ENCODE assay signal across 16 cellular contexts in the genomic region with DNA sequence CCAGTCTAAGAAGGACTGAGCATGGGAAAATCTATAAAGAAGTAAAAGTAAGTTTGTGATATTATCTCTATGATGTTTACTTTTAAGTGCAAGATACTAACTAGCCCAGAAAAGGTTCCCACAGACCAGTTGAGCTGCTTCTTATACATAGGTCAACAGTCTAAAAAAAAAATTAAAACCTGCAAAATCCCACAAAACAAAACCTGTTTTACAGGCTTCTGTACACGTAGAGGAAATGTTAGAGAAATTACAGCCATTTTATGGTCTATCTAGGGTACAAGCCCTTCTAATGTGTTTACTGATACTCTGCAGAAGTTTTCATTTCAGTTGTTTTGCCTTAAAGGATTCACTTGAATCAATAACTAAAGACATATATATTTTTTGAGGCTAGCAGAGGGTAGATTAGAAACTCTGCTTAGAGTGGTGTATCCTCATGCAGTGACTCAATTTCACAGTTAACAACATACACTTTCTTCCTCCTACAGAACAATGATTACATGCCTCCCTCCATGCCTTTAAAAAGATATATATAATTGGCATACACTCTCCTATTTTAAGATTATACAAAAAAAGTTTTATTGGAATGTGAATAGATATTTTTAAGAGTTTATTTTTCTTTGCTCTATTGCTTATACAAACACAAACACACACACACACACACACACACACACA. TPM values are rescaled to one million over a fixed set of nuclear protein-coding genes. Genes with fewer than 3 reads are reported as not detected.
DNase-seq lines count a peak whose midpoint lies in the region; ATAC-seq and TF ChIP-seq lines count a peak whose summit lies in the region.
"Had no signal": no experiment of that assay in that cellular context is flagged by ENCODE, and none has a peak within 500 bp of the region (broad histone marks: within the 10 kb centered on the region; RNA-seq: fewer than 3 reads in every experiment).

No MANE protein-coding gene starts in this region.

- H3K27ac ChIP-seq in SU-DHL-6 (ENCODE audit: low read depth, low read length) (no peak overlapping the region), hepatocyte (peak overlapping the region; percentile 30), gastrocnemius medialis (peak overlapping the region in 1 of 4 donors; percentile 9)
- H3K27ac ChIP-seq: neutrophil, SJCRH30 had no signal

- TF ChIP-seq CTCF in SU-DHL-6 (IDR thresholded peaks at IDR 0.05; ENCODE audit: insufficient read depth, low read length, poor library complexity, severe bottlenecking) (no peak), hepatocyte (IDR thresholded peaks at IDR 0.05; ENCODE audit: poor library complexity) (no peak), gastrocnemius medialis (IDR thresholded peaks at IDR 0.05 in 4 of 5, conservative IDR thresholded peaks at IDR 0.05 in 1 of 5) (no peak)

- in situ Hi-C loops in gastrocnemius medialis (cut with MboI; ENCODE audit: low sequenced_read_pairs in 4 of 4), result no loop called here

- no peaks in the 10 kb centered on the region for H3K27me3 ChIP-seq in SU-DHL-6 (ENCODE audit: low read length)
- no peaks in the 10 kb centered on the region for H3K27me3 ChIP-seq in hepatocyte
- no peaks in the 10 kb centered on the region for H3K27me3 ChIP-seq in gastrocnemius medialis
- H3K27me3 ChIP-seq: neutrophil, SJCRH30 had no signal

- H3K9me2 ChIP-seq in SU-DHL-6 (replicated peaks; ENCODE audit: insufficient read depth, low read length) (no peaks in the 10 kb centered on the region), hepatocyte (replicated peaks; ENCODE audit: insufficient read depth) (no peaks in the 10 kb centered on the region)

- H3K4me1 ChIP-seq in hepatocyte (ENCODE audit: insufficient read depth), result no peaks in the 10 kb centered on the region
- H3K4me1 ChIP-seq in gastrocnemius medialis, result peaks cover 0 to 4% of the 10 kb centered on the region in 2 donors
- H3K4me1 ChIP-seq: SJCRH30 had no signal

- WGBS in hepatocyte (ENCODE audit: low lambda C conversion rate, missing lambda C conversion rate), result 42% methylated on average over 1 of the region's 1 CpG

- no peaks in the 10 kb centered on the region for H3F3A ChIP-seq in SU-DHL-6 (ENCODE audit: insufficient read depth)

- H2AFZ ChIP-seq in SU-DHL-6 (ENCODE audit: low read depth, low read length, severe bottlenecking) (no peak overlapping the region), hepatocyte (no peak overlapping the region)

- H4K20me1 ChIP-seq in SU-DHL-6 (ENCODE audit: low read depth, low read length) (no peaks in the 10 kb centered on the region), hepatocyte (ENCODE audit: insufficient read depth, poor library complexity, severe bottlenecking) (no peaks in the 10 kb centered on the region)

- H3K36me3 ChIP-seq in SU-DHL-6 (ENCODE audit: low read length), result 0 out of 2 replicates have a peak, but pooled peaks cover 3% of the 10 kb centered on the region
- H3K36me3 ChIP-seq in hepatocyte (replicated peaks; ENCODE audit: insufficient read depth, low read depth), result no peaks in the 10 kb centered on the region
- no peaks in the 10 kb centered on the region for H3K36me3 ChIP-seq in gastrocnemius medialis
- H3K36me3 ChIP-seq: neutrophil, SJCRH30 had no signal

- DNase-seq in DMS53 (lab: John Stamatoyannopoulos, UW) (peak; percentile 68), hepatocyte (ENCODE audit: low spot score) (peak; percentile 6), gastrocnemius medialis (no peak), cortex of kidney (lab: John Stamatoyannopoulos, UW) (no peak), GM19240 (ENCODE audit: insufficient read length, low spot score) (no peak), CD1c-positive myeloid dendritic cell (ENCODE audit: extremely low spot score) (no peak)
- DNase-seq: activated CD4-positive, alpha-beta memory T cell treated with anti-CD3 and anti-CD28 coated beads for 36 hours; DMS 273 treated with DMSO at 0.1 percent for 48 hours; NCI-H82; SJCRH30; small intestine had no signal

- no peak overlapping the region for H3K4me3 ChIP-seq in SU-DHL-6 (ENCODE audit: insufficient read depth, low read length, poor library complexity, severe bottlenecking)
- H3K4me3 ChIP-seq in hepatocyte, result no peak overlapping the region
- H3K4me3 ChIP-seq in gastrocnemius medialis, result peak overlapping the region; percentile 4 to 46 (median 36)
- H3K4me3 ChIP-seq: lung, SJCRH30 had no signal

- TF ChIP-seq POLR2A in gastrocnemius medialis (IDR thresholded peaks at IDR 0.05), result no peak

- H3K79me2 ChIP-seq in SU-DHL-6 (ENCODE audit: insufficient read depth, low read length) (no peaks in the 10 kb centered on the region), hepatocyte (peaks cover 4% of the 10 kb centered on the region)

- H3K4me2 ChIP-seq in SU-DHL-6 (ENCODE audit: low read depth, low read length, poor library complexity, severe bottlenecking), result peak overlapping the region; percentile 46
- peak overlapping the region; percentile 65 for H3K4me2 ChIP-seq in hepatocyte

- intact Hi-C loops in gastrocnemius medialis (cut with DNase I; ENCODE audit: low total_unique reads), result no loop called here

- H3K9me3 ChIP-seq in SU-DHL-6 (ENCODE audit: insufficient read depth, low read length) (no peaks in the 10 kb centered on the region), hepatocyte (ENCODE audit: low read depth) (no peaks in the 10 kb centered on the region), gastrocnemius medialis (no peaks in the 10 kb centered on the region)
- H3K9me3 ChIP-seq: neutrophil had no signal

- no peak for ATAC-seq in gastrocnemius medialis
- ATAC-seq in HG03175 (IDR thresholded peaks at IDR 0.05; ENCODE audit: unreplicated experiment), result no peak
- ATAC-seq: activated T-helper 17 cell treated with anti-CD3 and anti-CD28 coated beads, Interleukin-2, amount 50 U/mL, for 72 hours had no signal

- no peak overlapping the region for H3K9ac ChIP-seq in SU-DHL-6 (ENCODE audit: low read length)

RNA-seq across cellular contexts. Expression of a gene that starts 43.9 kb away (rescaled TPM):
- total RNA-seq in hepatocyte (20.1 and 20.4 TPM in 2 replicates), gastrocnemius medialis (10 to 100 TPM in 1 of 4 donors, 1 to 10 TPM in 3; 4.7 to 14.4 (median 8.7) TPM)
- polyA plus RNA-seq in hepatocyte, result 12.7 and 13.7 TPM in 2 replicates

RNA-seq across cellular contexts. Expression of a gene that starts 44.1 kb away (rescaled TPM):
- total RNA-seq in hepatocyte, result 14.5 and 17.1 TPM in 2 replicates
- polyA plus RNA-seq in hepatocyte, result 7.0 and 8.9 TPM in 2 replicates
- total RNA-seq in gastrocnemius medialis, result 1 to 10 TPM; 1.7 to 6.2 (median 4.6) TPM

Comparison
In these comparisons a context has a peak if more than half of its experiments do, and no peak if none do; other contexts are left out.
1. DNase-seq: peak in DMS53 (single experiment) and hepatocyte (single experiment); none in gastrocnemius medialis (0 of 2), cortex of kidney (single experiment), GM19240 (single experiment) and CD1c-positive myeloid dendritic cell (single experiment).
2. H3K4me3 ChIP-seq: peak in gastrocnemius medialis (4 of 4); none in SU-DHL-6 (single experiment) and hepatocyte (single experiment).